ENCODE assay signal across 3 cellular contexts in the genomic region with DNA sequence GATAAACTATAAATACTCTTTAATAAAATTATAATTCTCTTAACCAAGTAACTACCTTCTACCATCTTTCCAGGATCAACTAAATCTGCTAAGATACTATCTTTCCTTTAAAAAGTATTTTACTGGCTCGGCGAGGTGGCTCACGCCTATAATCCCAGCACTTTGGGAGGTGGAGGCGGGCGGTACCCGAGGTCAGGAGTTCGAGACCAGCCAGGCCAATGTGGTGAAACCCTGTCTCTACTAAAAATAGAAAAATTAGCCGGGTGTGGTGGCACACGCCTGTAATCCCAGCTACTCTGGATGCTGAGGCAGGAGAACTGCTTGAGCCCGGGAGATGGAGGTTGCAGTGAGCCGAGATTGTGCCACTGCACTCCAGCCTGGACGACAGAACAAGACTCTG. TPM values are rescaled to one million over a fixed set of nuclear protein-coding genes. Genes with fewer than 3 reads are reported as not detected.
DNase-seq lines count a peak whose midpoint lies in the region; ATAC-seq and TF ChIP-seq lines count a peak whose summit lies in the region.
"Not testable (repeated sequence)": the region's sequence is repeated elsewhere in the genome, so short reads cannot be mapped to it uniquely, and the experiment has no call there.

No MANE protein-coding gene starts in this region.

- H3K4me1 ChIP-seq in HEK293 (ENCODE audit: control insufficient read depth, insufficient read depth, low read length); upper lobe of right lung: not testable (repeated sequence)

- CTCF ChIA-PET in HEK293 (lab: Yijun Ruan, JAX): not testable (repeated sequence)

- H3K36me3 ChIP-seq in HEK293 (ENCODE audit: control insufficient read depth in 2 of 2, insufficient read depth in 1 of 2, low read length in 2 of 2): peaks cover 82 to 99% of the 10 kb centered on the region in 2 experiments
- peaks cover 95% of the 10 kb centered on the region for H3K36me3 ChIP-seq in upper lobe of right lung

- ATAC-seq in upper lobe of right lung: not testable (repeated sequence)

- H3K27ac ChIP-seq in HEK293 (ENCODE audit: extremely low read depth, low read depth, low read length); upper lobe of right lung: not testable (repeated sequence)

- DNase-seq in posterior vena cava (ENCODE audit: low spot score): peak; percentile 53
- DNase-seq in upper lobe of right lung: peak; percentile 10

- POLR2A ChIA-PET in HEK293 (lab: Yijun Ruan, JAX): interaction anchor here (0.9 kb wide), 1 partner anchor 36 kb away, joined by 4 read pairs; the partner anchor contains the start of gene NUP155

- not testable (repeated sequence) for H3K27me3 ChIP-seq in upper lobe of right lung

- H3K4me3 ChIP-seq in HEK293 (ENCODE audit: low read depth, low read length); upper lobe of right lung: not testable (repeated sequence)

- intact Hi-C loops in posterior vena cava (cut with DNase I); upper lobe of right lung (cut with DNase I): not testable (repeated sequence)

- not testable (repeated sequence) for H3K9me3 ChIP-seq in HEK293 (ENCODE audit: control insufficient read depth, insufficient read depth, low read depth, low read length); upper lobe of right lung

- not testable (repeated sequence) for TF ChIP-seq CTCF in HEK293 (tag by site-specific recombination; IDR thresholded peaks at IDR 0.05); upper lobe of right lung (IDR thresholded peaks at IDR 0.05)

TF ChIP-seq in HEK293, 187 proteins besides CTCF, POLR2A, EP300 and RAD21:
- peak; percentile 66 for TF ChIP-seq KLF1 (tag by site-specific recombination; IDR thresholded peaks at IDR 0.05)
TF ChIP-seq in HEK293: peak in this region for 1; not testable (repeated sequence) for 186.

RNA-seq across cellular contexts. Expression of gene NUP155, which starts 36.2 kb away (rescaled TPM):
- total RNA-seq in posterior vena cava (10 to 100 TPM; 18.2 to 18.4 TPM), upper lobe of right lung (17.1 TPM)

RNA-seq across cellular contexts. Expression of gene WDR70, which starts 44.4 kb away (rescaled TPM):
- 10 to 100 TPM; 23.2 to 24.8 TPM for total RNA-seq in posterior vena cava
- 24.7 TPM for total RNA-seq in upper lobe of right lung
